In genomic region chr2:130180404-130181337, GRCh38 we compare ENCODE assay signal across 11 cellular contexts. TPM values are rescaled to one million over a fixed set of nuclear protein-coding genes. Genes with fewer than 3 reads are reported as not detected.
A peak's percentile ranks its signal among the peaks of the same experiment; 100 is the strongest.
DNase-seq lines count a peak whose midpoint lies in the region; ATAC-seq, FAIRE-seq and TF ChIP-seq lines count a peak whose summit lies in the region.
"Not testable (repeated sequence)": the region's sequence is repeated elsewhere in the genome, so short reads cannot be mapped to it uniquely, and the experiment has no call there.
"Had no signal": no experiment of that assay in that cellular context is flagged by ENCODE, and none has a peak within 500 bp of the region (broad histone marks: within the 10 kb centered on the region; RNA-seq: fewer than 3 reads in every experiment).

No MANE protein-coding gene starts in this region.

- peak overlapping the region; percentile 63 for H3K4me3 ChIP-seq in CD8-positive, alpha-beta T cell (ENCODE audit: low read depth, low read length)
- H3K4me3 ChIP-seq in IMR-90 (ENCODE audit: insufficient read depth, low read depth, low read length) (peak overlapping the region; percentile 99), SK-N-MC (peak overlapping the region; percentile 96), endothelial cell of umbilical vein (replicated peaks in 1 of 3; ENCODE audit: insufficient read depth in 1 of 3, low read depth in 1 of 3, low read length in 3 of 3) (peak overlapping the region; percentile 76 to 96 (median 88)), kidney epithelial cell (ENCODE audit: low read depth, low read length) (peak overlapping the region; percentile 79), osteoblast (ENCODE audit: insufficient read depth, low read length) (peak overlapping the region; percentile 89), tibial artery (peak overlapping the region; percentile 97)

- H4K20me1 ChIP-seq in IMR-90 (ENCODE audit: insufficient read depth, low read length); endothelial cell of umbilical vein (replicated peaks; ENCODE audit: control insufficient read depth, extremely low read depth, insufficient read depth, low read length); osteoblast (ENCODE audit: insufficient read depth, low read length): not testable (repeated sequence)

- peaks cover 5 to 26% of the 10 kb centered on the region in 2 experiments for H3K79me1 ChIP-seq in IMR-90 (ENCODE audit: low read depth in 1 of 2, low read length in 2 of 2)

- in situ Hi-C loops in IMR-90 (cut with MboI; ENCODE audit: low sequenced_read_pairs), result loop anchor here (5.0 kb wide), 1 partner anchor 152 kb away; no protein-coding TSS in a partner anchor

- peaks cover 22% of the 10 kb centered on the region for H3K4me1 ChIP-seq in CD8-positive, alpha-beta T cell (ENCODE audit: insufficient read depth, low read length)
- not testable (repeated sequence) for H3K4me1 ChIP-seq in IMR-90 (ENCODE audit: control insufficient read depth, insufficient read depth, low read length); osteoblast (ENCODE audit: insufficient read depth, low read length)
- peaks cover 11% of the 10 kb centered on the region for H3K4me1 ChIP-seq in endothelial cell of umbilical vein (ENCODE audit: control insufficient read depth, extremely low read depth, insufficient read depth, low read length)
- H3K4me1 ChIP-seq in tibial artery, result peaks cover 0 to 31% (median 18%) of the 10 kb centered on the region in 4 donors

- not testable (repeated sequence) for H2BK120ac ChIP-seq in IMR-90 (ENCODE audit: low read depth, low read length)

- not testable (repeated sequence) for H2BK20ac ChIP-seq in IMR-90 (ENCODE audit: low read depth, low read length)

- H3K56ac ChIP-seq in IMR-90 (ENCODE audit: extremely low read depth, insufficient read depth, low read length), result not testable (repeated sequence)

- peak overlapping the region; percentile 81 for H3K27ac ChIP-seq in CD8-positive, alpha-beta T cell (ENCODE audit: low read depth, low read length)
- peak overlapping the region; percentile 75 for H3K27ac ChIP-seq in IMR-90 (ENCODE audit: insufficient read depth, low read length)
- H3K27ac ChIP-seq in SK-N-MC, result peak overlapping the region; percentile 46; the same call in 1 of the 2 replicates
- peak overlapping the region; percentile 78 for H3K27ac ChIP-seq in endothelial cell of umbilical vein (ENCODE audit: insufficient read depth, low read depth, low read length)
- peak overlapping the region; percentile 86 for H3K27ac ChIP-seq in osteoblast (ENCODE audit: low read depth, low read length)
- H3K27ac ChIP-seq in tibial artery, result peak overlapping the region; percentile 88 to 91

- peak overlapping the region; percentile 21 for H2BK5ac ChIP-seq in IMR-90 (ENCODE audit: low read depth, low read length, poor library complexity, severe bottlenecking)

- CTCF ChIA-PET in CD8-positive, alpha-beta T cell (lab: Charles Lee), result interaction anchor here (0.9 to 3.4 kb wide), 4 partner anchors 150 to 175 kb away, joined by 3 to 21 read pairs (median 6); partner anchors contain the start of genes IMP4 and PTPN18
- CTCF ChIA-PET in IMR-90 (lab: Yijun Ruan, JAX), result interaction anchor here (0.6 to 0.8 kb wide), 2 partner anchors 15 to 150 kb away, joined by 3 to 4 read pairs; no protein-coding TSS in a partner anchor
- CTCF ChIA-PET in endothelial cell of umbilical vein (lab: Charles Lee), result interaction anchor here (0.6 to 1.7 kb wide), 13 partner anchors 12 to 547 kb away, joined by 3 to 14 read pairs (median 4); partner anchors contain the start of gene IMP4

- BruUV-seq in IMR-90 (replicated peaks; lab: Mats Ljungman, UMichigan), result not testable (repeated sequence)
- TSS peak; percentile 55 for BruUV-seq in endothelial cell of umbilical vein (replicated peaks; lab: Mats Ljungman, UMichigan)

- peak overlapping the region; percentile 91; the same call in 1 of the 2 replicates for H2AK5ac ChIP-seq in IMR-90 (ENCODE audit: low read depth, low read length)

- peaks cover 75% of the 10 kb centered on the region for H3K79me2 ChIP-seq in endothelial cell of umbilical vein (ENCODE audit: control insufficient read depth, insufficient read depth, low read length)
- H3K79me2 ChIP-seq in osteoblast (ENCODE audit: insufficient read depth, low read length), result peaks cover 76% of the 10 kb centered on the region

- peak overlapping the region; percentile 92 for H3K4me3 Mint-ChIP-seq in CD8-positive, alpha-beta T cell
- peak overlapping the region; percentile 93 for H3K4me3 Mint-ChIP-seq in activated naive CD8-positive, alpha-beta T cell treated with anti-CD3 and anti-CD28 coated beads, Interleukin-2, amount 50 U/mL, for 24 hours

- peak overlapping the region; percentile 93 for H4K91ac ChIP-seq in IMR-90 (ENCODE audit: insufficient read depth, low read depth, low read length)

- H2BK15ac ChIP-seq in IMR-90 (ENCODE audit: low read depth, low read length), result not testable (repeated sequence)

- TF ChIP-seq RAD21 in IMR-90 (IDR thresholded peaks at IDR 0.05; ENCODE audit: low read length), result not testable (repeated sequence)

- not testable (repeated sequence) for H3K9me3 Mint-ChIP-seq in CD8-positive, alpha-beta T cell; activated naive CD8-positive, alpha-beta T cell treated with anti-CD3 and anti-CD28 coated beads, Interleukin-2, amount 50 U/mL, for 24 hours

- H3K18ac ChIP-seq in IMR-90 (ENCODE audit: low read depth, low read length), result not testable (repeated sequence)

- peak overlapping the region; percentile 41 to 90; a peak in 3 of 4 replicates for H4K8ac ChIP-seq in IMR-90 (ENCODE audit: low read depth in 2 of 2, low read length in 2 of 2)

- H3K4me2 ChIP-seq in IMR-90 (ENCODE audit: low read depth, low read length) (peak overlapping the region; percentile 88), endothelial cell of umbilical vein (ENCODE audit: insufficient read depth, low read length) (peak overlapping the region; percentile 82), osteoblast (ENCODE audit: insufficient read depth, low read length) (peak overlapping the region; percentile 84)

- not testable (repeated sequence) for H3K27me3 Mint-ChIP-seq in CD8-positive, alpha-beta T cell (ENCODE audit: low read depth); activated naive CD8-positive, alpha-beta T cell treated with anti-CD3 and anti-CD28 coated beads, Interleukin-2, amount 50 U/mL, for 24 hours

- peak; percentile 72 for FAIRE-seq in endothelial cell of umbilical vein (lab: Jason Lieb, UNC)

- not testable (repeated sequence) for TF ChIP-seq POLR2A in IMR-90 (IDR thresholded peaks at IDR 0.05; ENCODE audit: low read depth, low read length); endothelial cell of umbilical vein (IDR thresholded peaks at IDR 0.05; ENCODE audit: low read depth, low read length)

- POLR2A ChIA-PET in CD8-positive, alpha-beta T cell (lab: Charles Lee), result interaction anchor here (0.8 to 3.1 kb wide), 4 partner anchors 11 to 1312 kb away, joined by 4 to 49 read pairs (median 4); partner anchors contain the start of gene IMP4
- POLR2A ChIA-PET in IMR-90 (lab: Charles Lee; ENCODE audit: unreplicated experiment), result interaction anchor here (0.6 kb wide), 1 partner anchor 70 kb away, joined by 3 read pairs; no protein-coding TSS in a partner anchor
- POLR2A ChIA-PET in endothelial cell of umbilical vein (lab: Charles Lee), result interaction anchor here (0.9 to 1.0 kb wide), 2 partner anchors 161 to 244 kb away, joined by 3 to 4 read pairs; a partner anchor contains a TSS

- not testable (repeated sequence) for H3K9me3 ChIP-seq in CD8-positive, alpha-beta T cell (ENCODE audit: low read length); IMR-90 (ENCODE audit: control insufficient read depth, insufficient read depth, low read length); SK-N-MC (ENCODE audit: low read depth, low read length); endothelial cell of umbilical vein (replicated peaks; ENCODE audit: control insufficient read depth, insufficient read depth, low read length); osteoblast (ENCODE audit: low read depth, low read length); tibial artery

- intact Hi-C loops in CD8-positive, alpha-beta T cell (cut with DNase I, micrococcal nuclease), result loop anchor here (1.0 to 5.0 kb wide), 6 partner anchors 162 to 927 kb away; partner anchors contain the start of genes GPR148 (in 2 of the 2), IMP4 (in 2 of the 2), FAM168B (in 1 of the 2) and PLEKHB2 (in 1 of the 2)
- intact Hi-C loops in IMR-90 (cut with micrococcal nuclease), result loop anchor here (1.0 kb wide), 1 partner anchor 152 kb away; no protein-coding TSS in a partner anchor
- intact Hi-C loops in endothelial cell of umbilical vein (cut with micrococcal nuclease), result loop anchor here (1.0 to 5.0 kb wide), 4 partner anchors 152 to 243 kb away; partner anchors contain the start of gene IMP4
- intact Hi-C loops in tibial artery (cut with DNase I; ENCODE audit: low total_unique reads), result loop anchor here (5.0 to 10.0 kb wide), 2 partner anchors 162 to 914 kb away; partner anchors contain the start of genes FAM168B and IMP4

- H3K27ac Mint-ChIP-seq in CD8-positive, alpha-beta T cell, result peak overlapping the region; percentile 95
- peak overlapping the region; percentile 92 for H3K27ac Mint-ChIP-seq in activated naive CD8-positive, alpha-beta T cell treated with anti-CD3 and anti-CD28 coated beads, Interleukin-2, amount 50 U/mL, for 24 hours

- not testable (repeated sequence) for H3K9me1 ChIP-seq in IMR-90 (ENCODE audit: insufficient read depth, low read length); endothelial cell of umbilical vein (replicated peaks; ENCODE audit: control insufficient read depth, extremely low read depth, insufficient read depth, low read length)

- H2AFZ ChIP-seq in IMR-90 (replicated peaks; ENCODE audit: low read length, poor library complexity) (peak overlapping the region; percentile 100), endothelial cell of umbilical vein (ENCODE audit: low read depth, low read length) (peak overlapping the region; percentile 83), osteoblast (ENCODE audit: low read length) (peak overlapping the region; percentile 73)

- not testable (repeated sequence) for TF ChIP-seq CTCF in CD8-positive, alpha-beta T cell (IDR thresholded peaks at IDR 0.05); IMR-90 (conservative IDR thresholded peaks at IDR 0.05; ENCODE audit: low read depth, low read length); endothelial cell of umbilical vein (IDR thresholded peaks at IDR 0.05; ENCODE audit: extremely low read depth in 1 of 2, insufficient read depth in 1 of 2, low read depth in 1 of 2, low read length in 2 of 2); kidney epithelial cell (IDR thresholded peaks at IDR 0.05; ENCODE audit: insufficient read depth, low read length, poor library complexity, severe bottlenecking); osteoblast (IDR thresholded peaks at IDR 0.05; ENCODE audit: extremely low read depth, low read depth, low read length); tibial artery (IDR thresholded peaks at IDR 0.05)

- H4K5ac ChIP-seq in IMR-90 (ENCODE audit: low read depth, low read length), result peak overlapping the region; percentile 98

- not testable (repeated sequence) for ATAC-seq in CD8-positive, alpha-beta T cell; IMR-90 (ENCODE audit: low read depth); activated naive CD8-positive, alpha-beta T cell treated with anti-CD3 and anti-CD28 coated beads, Interleukin-2, amount 50 U/mL, for 24 hours

- WGBS in IMR-90 (ENCODE audit: extremely low coverage in 2 of 2, insufficient read length in 1 of 2), 2 experiments, result 14% methylated on average over 15 of the region's 39 CpGs; no CpG with 5 or more reads in 1 of the 2 experiments

- peak overlapping the region; percentile 94 for H3K9ac ChIP-seq in IMR-90 (ENCODE audit: low read depth, low read length)
- peak overlapping the region; percentile 95 for H3K9ac ChIP-seq in SK-N-MC (ENCODE audit: insufficient read length)
- H3K9ac ChIP-seq in endothelial cell of umbilical vein (replicated peaks; ENCODE audit: extremely low read depth, insufficient read depth, low read length), result peak overlapping the region; percentile 92

- not testable (repeated sequence) for H3K36me3 ChIP-seq in CD8-positive, alpha-beta T cell (ENCODE audit: insufficient read depth, low read length); IMR-90 (ENCODE audit: control insufficient read depth, insufficient read depth, low read length); SK-N-MC (ENCODE audit: insufficient read depth, low read length); endothelial cell of umbilical vein (ENCODE audit: control insufficient read depth in 2 of 2, extremely low read depth in 1 of 2, insufficient read depth in 2 of 2, low read length in 2 of 2); kidney epithelial cell (ENCODE audit: control insufficient read depth, insufficient read depth, low read length); osteoblast (ENCODE audit: insufficient read depth, low read length)
- peaks cover under 1 to 15% (median 6%) of the 10 kb centered on the region in 3 donors for H3K36me3 ChIP-seq in tibial artery

- peaks cover 27% of the 10 kb centered on the region for H3K4me1 Mint-ChIP-seq in CD8-positive, alpha-beta T cell (ENCODE audit: low read depth)
- peaks cover 23% of the 10 kb centered on the region for H3K4me1 Mint-ChIP-seq in activated naive CD8-positive, alpha-beta T cell treated with anti-CD3 and anti-CD28 coated beads, Interleukin-2, amount 50 U/mL, for 24 hours

- dilution Hi-C loops in IMR-90 (cut with HindIII; ENCODE audit: low sequenced_read_pairs, unreplicated experiment); endothelial cell of umbilical vein (cut with MboI; ENCODE audit: extremely low pct_ligation_motif_present, low sequenced_read_pairs): not testable (repeated sequence)

- H2AK9ac ChIP-seq in IMR-90 (replicated peaks; ENCODE audit: low read depth, low read length, poor library complexity), result peak overlapping the region; percentile 87

- H3K27me3 ChIP-seq in CD8-positive, alpha-beta T cell (ENCODE audit: insufficient read depth, low read length); IMR-90 (ENCODE audit: control insufficient read depth, insufficient read depth, low read length); endothelial cell of umbilical vein (ENCODE audit: control insufficient read depth in 2 of 2, insufficient read depth in 2 of 2, low read length in 2 of 2); kidney epithelial cell (ENCODE audit: control insufficient read depth, insufficient read depth, low read length); osteoblast (ENCODE audit: insufficient read depth, low read length); tibial artery: not testable (repeated sequence)

- peaks cover 11% of the 10 kb centered on the region for H3K36me3 Mint-ChIP-seq in CD8-positive, alpha-beta T cell
- H3K36me3 Mint-ChIP-seq in activated naive CD8-positive, alpha-beta T cell treated with anti-CD3 and anti-CD28 coated beads, Interleukin-2, amount 50 U/mL, for 24 hours (ENCODE audit: low read depth), result peaks cover 18% of the 10 kb centered on the region

- peak overlapping the region; percentile 64; the same call in 1 of the 2 replicates for H3K23ac ChIP-seq in IMR-90 (ENCODE audit: low read depth, low read length)

- H3K4ac ChIP-seq in IMR-90 (ENCODE audit: low read depth, low read length), result peak overlapping the region; percentile 92

- not testable (repeated sequence) for H3K14ac ChIP-seq in IMR-90 (replicated peaks; ENCODE audit: low read depth, low read length)

- DNase-seq in CD8-positive, alpha-beta T cell; IMR-90; SK-N-MC (ENCODE audit: low read depth, low spot score); activated naive CD8-positive, alpha-beta T cell treated with anti-CD3 and anti-CD28 coated beads, Interleukin-2, amount 50 U/mL, for 24 hours; endothelial cell of umbilical vein (ENCODE audit: low read depth, low spot score); kidney epithelial cell (ENCODE audit: low read depth); tibial artery: not testable (repeated sequence)
- peak; percentile 52 for DNase-seq in osteoblast (ENCODE audit: insufficient read length, low spot score, missing footprints)

RNA-seq across cellular contexts. Expression of gene SMPD4, which starts 0.7 kb away (rescaled TPM):
- total RNA-seq in CD8-positive, alpha-beta T cell, result 100 to 1,000 TPM; 108 to 114 TPM
- 8.6 and 10.6 TPM in 2 replicates for total RNA-seq in IMR-90 (2012; rRNA removed)
- 63.0 and 80.4 TPM in 2 replicates for polyA plus RNA-seq in IMR-90 (2012; rRNA removed)
- polyA plus RNA-seq in IMR-90 (2012; cell fraction: cytosol; rRNA removed), result 29.0 and 42.1 TPM in 2 replicates
- polyA plus RNA-seq in IMR-90 (2012; cell fraction: nucleus; rRNA removed; ENCODE audit: low replicate concordance), result 134 and 311 TPM in 2 replicates
- total RNA-seq in endothelial cell of umbilical vein, result 88.1 and 91.4 TPM in 2 replicates
- polyA plus RNA-seq in endothelial cell of umbilical vein, result 85.3 and 102 TPM in 2 replicates
- 47.9 and 54.5 TPM in 2 replicates for polyA plus RNA-seq in endothelial cell of umbilical vein (2011; cell fraction: cytosol; rRNA removed)
- 236 and 250 TPM in 2 replicates for polyA plus RNA-seq in endothelial cell of umbilical vein (2011; cell fraction: nucleus; rRNA removed)
- polyA plus RNA-seq in endothelial cell of umbilical vein (2012), result 53.4 and 53.7 TPM in 2 replicates
- 60.5 and 66.5 TPM in 2 replicates for polyA minus RNA-seq in endothelial cell of umbilical vein
- polyA minus RNA-seq in endothelial cell of umbilical vein (2011; cell fraction: cytosol; rRNA and poly(A)+ RNA removed), result 29.4 TPM
- 74.9 and 116 TPM in 2 replicates for polyA minus RNA-seq in endothelial cell of umbilical vein (2011; cell fraction: nucleus; rRNA and poly(A)+ RNA removed)
- total RNA-seq in kidney epithelial cell, result 52.8 and 64.8 TPM in 2 replicates
- total RNA-seq in osteoblast, result 18.3 and 24.2 TPM in 2 replicates

RNA-seq across cellular contexts. Expression of gene MZT2B, which starts 1.4 kb away (rescaled TPM):
- total RNA-seq in CD8-positive, alpha-beta T cell, result 100 to 1,000 TPM; 212 to 224 TPM
- total RNA-seq in IMR-90 (2012; rRNA removed), result 24.9 and 29.2 TPM in 2 replicates
- 115 and 227 TPM in 2 replicates for polyA plus RNA-seq in IMR-90 (2012; rRNA removed)
- polyA plus RNA-seq in IMR-90 (2012; cell fraction: cytosol; rRNA removed), result 255 and 405 TPM in 2 replicates
- 61.9 and 106 TPM in 2 replicates for polyA plus RNA-seq in IMR-90 (2012; cell fraction: nucleus; rRNA removed; ENCODE audit: low replicate concordance)
- 337 and 364 TPM in 2 replicates for total RNA-seq in endothelial cell of umbilical vein
- polyA plus RNA-seq in endothelial cell of umbilical vein, result 182 and 288 TPM in 2 replicates
- polyA plus RNA-seq in endothelial cell of umbilical vein (2011; cell fraction: cytosol; rRNA removed), result 81.0 and 169 TPM in 2 replicates
- polyA plus RNA-seq in endothelial cell of umbilical vein (2011; cell fraction: nucleus; rRNA removed), result 37.5 and 38.3 TPM in 2 replicates
- polyA plus RNA-seq in endothelial cell of umbilical vein (2012), result 152 and 267 TPM in 2 replicates
- polyA minus RNA-seq in endothelial cell of umbilical vein, result 19.2 and 19.9 TPM in 2 replicates
- polyA minus RNA-seq in endothelial cell of umbilical vein (2011; cell fraction: cytosol; rRNA and poly(A)+ RNA removed), result 69.4 TPM
- 7.8 and 16.3 TPM in 2 replicates for polyA minus RNA-seq in endothelial cell of umbilical vein (2011; cell fraction: nucleus; rRNA and poly(A)+ RNA removed)
- 262 and 276 TPM in 2 replicates for total RNA-seq in kidney epithelial cell
- total RNA-seq in osteoblast, result 128 and 129 TPM in 2 replicates

RNA-seq across cellular contexts. Expression of gene TUBA3E, which starts 17.6 kb away (rescaled TPM):
- not detected for total RNA-seq in CD8-positive, alpha-beta T cell
- total RNA-seq in IMR-90 (2012; rRNA removed), result not detected in 2 replicates
- polyA plus RNA-seq in IMR-90 (2012; rRNA removed), result not detected in 2 replicates
- not detected in 2 replicates for polyA plus RNA-seq in IMR-90 (2012; cell fraction: cytosol; rRNA removed)
- not detected in 2 replicates for polyA plus RNA-seq in IMR-90 (2012; cell fraction: nucleus; rRNA removed; ENCODE audit: low replicate concordance)
- not detected in 2 replicates for total RNA-seq in endothelial cell of umbilical vein
- polyA plus RNA-seq in endothelial cell of umbilical vein, result not detected in 2 replicates
- polyA plus RNA-seq in endothelial cell of umbilical vein (2011; cell fraction: cytosol; rRNA removed), result not detected in 2 replicates
- polyA plus RNA-seq in endothelial cell of umbilical vein (2011; cell fraction: nucleus; rRNA removed), result not detected in 2 replicates
- not detected in 2 replicates for polyA plus RNA-seq in endothelial cell of umbilical vein (2012)
- not detected in 2 replicates for polyA minus RNA-seq in endothelial cell of umbilical vein
- not detected for polyA minus RNA-seq in endothelial cell of umbilical vein (2011; cell fraction: cytosol; rRNA and poly(A)+ RNA removed)
- polyA minus RNA-seq in endothelial cell of umbilical vein (2011; cell fraction: nucleus; rRNA and poly(A)+ RNA removed), result not detected in 2 replicates
- not detected in 2 replicates for total RNA-seq in kidney epithelial cell
- total RNA-seq in osteoblast, result not detected in 2 replicates
- total RNA-seq: activated CD8-positive, alpha-beta memory T cell treated with anti-CD3 and anti-CD28 coated beads for 36 hours; dermis blood vessel endothelial cell; SK-MEL-5 had no signal

RNA-seq across cellular contexts. Expression of gene CCDC74B, which starts 35.8 kb away (rescaled TPM):
- under 1 TPM; 0.22 to 0.27 TPM for total RNA-seq in CD8-positive, alpha-beta T cell
- 3.6 and 3.9 TPM in 2 replicates for total RNA-seq in IMR-90 (2012; rRNA removed)
- 8.4 and 9.6 TPM in 2 replicates for polyA plus RNA-seq in IMR-90 (2012; rRNA removed)
- polyA plus RNA-seq in IMR-90 (2012; cell fraction: cytosol; rRNA removed), result 10.0 and 10.5 TPM in 2 replicates
- 31.6 and 88.4 TPM in 2 replicates for polyA plus RNA-seq in IMR-90 (2012; cell fraction: nucleus; rRNA removed; ENCODE audit: low replicate concordance)
- 1.6 and 4.8 TPM in 2 replicates for total RNA-seq in endothelial cell of umbilical vein
- 4.1 and 4.6 TPM in 2 replicates for polyA plus RNA-seq in endothelial cell of umbilical vein
- polyA plus RNA-seq in endothelial cell of umbilical vein (2011; cell fraction: cytosol; rRNA removed), result 1.8 and 2.7 TPM in 2 replicates
- polyA plus RNA-seq in endothelial cell of umbilical vein (2011; cell fraction: nucleus; rRNA removed), result 19.0 and 23.5 TPM in 2 replicates
- 0.14 and 0.27 TPM in 2 replicates for polyA plus RNA-seq in endothelial cell of umbilical vein (2012)
- polyA minus RNA-seq in endothelial cell of umbilical vein, result 2.1 and 3.6 TPM in 2 replicates
- not detected for polyA minus RNA-seq in endothelial cell of umbilical vein (2011; cell fraction: cytosol; rRNA and poly(A)+ RNA removed)
- polyA minus RNA-seq in endothelial cell of umbilical vein (2011; cell fraction: nucleus; rRNA and poly(A)+ RNA removed), result 2.1 and 2.5 TPM in 2 replicates
- 8.6 and 9.5 TPM in 2 replicates for total RNA-seq in kidney epithelial cell
- 5.4 and 10.9 TPM in 2 replicates for total RNA-seq in osteoblast

RNA-seq across cellular contexts. Expression of gene POTEF, which starts 51.6 kb away (rescaled TPM):
- total RNA-seq in CD8-positive, alpha-beta T cell, result not detected
- total RNA-seq in IMR-90 (2012; rRNA removed) (not detected in 2 replicates), endothelial cell of umbilical vein (0.09 TPM in 1 of 2 replicates, not detected in the other), kidney epithelial cell (not detected in 2 replicates), osteoblast (0.29 TPM in 1 of 2 replicates, not detected in the other)
- polyA plus RNA-seq in IMR-90 (2012; rRNA removed) (not detected in 2 replicates), endothelial cell of umbilical vein (0.03 and 0.04 TPM in 2 replicates)
- polyA plus RNA-seq in IMR-90 (2012; cell fraction: cytosol; rRNA removed), result not detected in 2 replicates
- not detected in 2 replicates for polyA plus RNA-seq in IMR-90 (2012; cell fraction: nucleus; rRNA removed; ENCODE audit: low replicate concordance)
- 0.01 TPM in 1 of 2 replicates, not detected in the other for polyA plus RNA-seq in endothelial cell of umbilical vein (2011; cell fraction: cytosol; rRNA removed)
- 0.29 and 0.50 TPM in 2 replicates for polyA plus RNA-seq in endothelial cell of umbilical vein (2011; cell fraction: nucleus; rRNA removed)
- polyA plus RNA-seq in endothelial cell of umbilical vein (2012), result not detected in 2 replicates
- 0.34 and 0.81 TPM in 2 replicates for polyA minus RNA-seq in endothelial cell of umbilical vein
- not detected for polyA minus RNA-seq in endothelial cell of umbilical vein (2011; cell fraction: cytosol; rRNA and poly(A)+ RNA removed)
- polyA minus RNA-seq in endothelial cell of umbilical vein (2011; cell fraction: nucleus; rRNA and poly(A)+ RNA removed), result 1.0 and 1.7 TPM in 2 replicates
- total RNA-seq: activated CD8-positive, alpha-beta memory T cell treated with anti-CD3 and anti-CD28 coated beads for 36 hours; SK-MEL-5 had no signal
